In the genomic region with DNA sequence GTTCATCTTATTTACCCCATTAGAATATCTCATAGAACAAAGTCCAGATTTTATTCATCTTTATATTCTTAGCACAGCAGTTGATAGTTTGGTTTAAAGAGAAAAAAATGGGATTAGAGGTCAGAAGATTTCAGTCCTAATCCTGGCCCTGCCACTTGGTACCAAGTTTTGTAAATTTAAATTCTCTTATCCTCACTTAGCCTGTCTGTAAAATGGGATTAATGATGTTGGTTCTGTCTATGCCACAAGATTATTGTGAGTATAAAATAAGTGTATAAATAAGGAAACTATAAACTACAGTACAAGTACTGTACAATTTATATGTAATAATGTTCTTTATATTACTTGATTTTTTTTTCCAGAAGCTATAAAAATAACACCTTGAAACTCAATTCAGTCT, we compare ENCODE assay signal across 24 cellular contexts. TPM values are rescaled to one million over a fixed set of nuclear protein-coding genes. Genes with fewer than 3 reads are reported as not detected.
"Had no signal": no experiment of that assay in that cellular context is flagged by ENCODE, and none has a peak within 500 bp of the region (broad histone marks: within the 10 kb centered on the region; RNA-seq: fewer than 3 reads in every experiment).

No MANE protein-coding gene starts in this region.

- DNase-seq: Karpas-422, KG1, MG63, NCI-H1092, NCI-H1105 treated with DMSO at 0.1 percent for 48 hours, NCI-H1417 treated with DMSO at 0.1 percent for 48 hours, NCI-H187, NCI-H2029, NCI-H2081 treated with DMSO at 0.1 percent for 48 hours, NCI-H2171, NCI-H226, NCI-H446, NCI-H510A, NCI-H524 treated with DMSO at 0.1 percent for 48 hours, NCI-H69, NCI-H774, PC-3, Peyer's patch, SHP77 treated with DMSO at 0.1 percent for 48 hours, SJCRH30 had no signal

- FAIRE-seq: HTR-8/SVneo had no signal

- H3K9me3 ChIP-seq: MG63, Peyer's patch, SJCRH30 had no signal

- H3K4me3 ChIP-seq: MG63, Peyer's patch, SJCRH30 had no signal

- H3K27me3 ChIP-seq: MG63, Peyer's patch, SJCRH30 had no signal

- H3K27ac ChIP-seq: HL-60, Peyer's patch, SJCRH30 had no signal

- ATAC-seq: PC-3, Right ventricle myocardium inferior had no signal

- H3K4me1 ChIP-seq: Peyer's patch, SJCRH30 had no signal

RNA-seq across cellular contexts. Expression of a gene that starts 17.1 kb away (rescaled TPM):
- total RNA-seq: OCI-LY7, PC-3, Peyer's patch had no signal

RNA-seq across cellular contexts. Expression of a gene that starts 38.0 kb away (rescaled TPM):
- total RNA-seq: PC-3 had no signal
